15 cellular contexts compared by ENCODE assay signal in the genomic region with DNA sequence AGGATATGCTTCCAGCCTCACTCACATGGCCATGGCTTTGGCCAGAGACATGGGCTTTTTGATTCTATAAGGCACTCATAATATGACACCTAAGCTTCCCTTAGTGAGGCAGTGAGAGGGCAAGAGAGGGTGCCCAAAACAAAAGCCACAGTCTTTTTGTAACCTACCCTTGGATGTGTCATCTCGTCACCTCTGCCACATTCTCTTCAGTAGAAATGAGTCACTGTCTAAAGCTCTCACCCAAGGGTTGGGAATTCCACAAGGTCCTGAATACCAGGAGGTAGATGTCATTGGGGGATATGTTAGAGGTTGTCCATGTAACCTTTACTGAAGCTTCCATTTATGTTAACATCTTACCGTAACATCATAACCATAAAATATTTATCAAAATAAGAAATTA.
DNase-seq lines count a peak whose midpoint lies in the region; ATAC-seq and TF ChIP-seq lines count a peak whose summit lies in the region.
"Had no signal": no experiment of that assay in that cellular context is flagged by ENCODE, and none has a peak within 500 bp of the region (broad histone marks: within the 10 kb centered on the region; RNA-seq: fewer than 3 reads in every experiment).

No MANE protein-coding gene starts in this region.

- H3K4me2 ChIP-seq in IMR-90 (ENCODE audit: low read depth, low read length) (no peak overlapping the region), mammary epithelial cell (ENCODE audit: insufficient read depth, low read depth, low read length) (no peak overlapping the region), osteoblast (ENCODE audit: insufficient read depth, low read length) (no peak overlapping the region)
- H3K4me2 ChIP-seq: smooth muscle cell had no signal

- H2BK5ac ChIP-seq in IMR-90 (ENCODE audit: low read depth, low read length, poor library complexity, severe bottlenecking), result no peak overlapping the region

- H4K5ac ChIP-seq in IMR-90 (ENCODE audit: low read depth, low read length), result no peak overlapping the region

- no peak overlapping the region for H3K4ac ChIP-seq in IMR-90 (ENCODE audit: low read depth, low read length)

- H2BK15ac ChIP-seq in IMR-90 (ENCODE audit: low read depth, low read length), result no peak overlapping the region

- H2BK20ac ChIP-seq in IMR-90 (ENCODE audit: low read depth, low read length), result no peak overlapping the region

- H3K23ac ChIP-seq in IMR-90 (ENCODE audit: low read depth, low read length), result no peak overlapping the region

- no peak; the same call in 1 of the 2 replicates for ATAC-seq in IMR-90 (ENCODE audit: low read depth)

- TF ChIP-seq CTCF in IMR-90 (conservative IDR thresholded peaks at IDR 0.05; ENCODE audit: low read depth, low read length), result no peak
- TF ChIP-seq CTCF in mammary epithelial cell (conservative IDR thresholded peaks at IDR 0.05 in 1 of 2, IDR thresholded peaks at IDR 0.05 in 1 of 2; ENCODE audit: extremely low read depth in 1 of 2, insufficient read depth in 1 of 2, low read depth in 1 of 2, low read length in 2 of 2), result no peak
- TF ChIP-seq CTCF in osteoblast (IDR thresholded peaks at IDR 0.05; ENCODE audit: extremely low read depth, low read depth, low read length), result no peak
- no peak for TF ChIP-seq CTCF in tibial artery (IDR thresholded peaks at IDR 0.05)
- no peak for TF ChIP-seq CTCF in esophagus squamous epithelium (IDR thresholded peaks at IDR 0.05)

- CTCF ChIA-PET in IMR-90 (lab: Yijun Ruan, JAX), result no interaction called here
- CTCF ChIA-PET in mammary epithelial cell (lab: Charles Lee; ENCODE audit: low non-redundant PET), result no interaction called here

- dilution Hi-C loops in IMR-90 (cut with HindIII; ENCODE audit: low sequenced_read_pairs, unreplicated experiment) (no loop called here), mammary epithelial cell (cut with HindIII; ENCODE audit: low sequenced_read_pairs) (no loop called here)

- H4K8ac ChIP-seq in IMR-90 (ENCODE audit: low read depth in 2 of 2, low read length in 2 of 2), result no peak overlapping the region

- no peak overlapping the region for H3K18ac ChIP-seq in IMR-90 (ENCODE audit: low read depth, low read length)

- no peak overlapping the region for H3K27ac ChIP-seq in IMR-90 (ENCODE audit: insufficient read depth, low read length)
- H3K27ac ChIP-seq in mammary epithelial cell (ENCODE audit: insufficient read depth, low read depth, low read length), result no peak overlapping the region
- H3K27ac ChIP-seq in osteoblast (ENCODE audit: low read depth, low read length), result no peak overlapping the region
- no peak overlapping the region for H3K27ac ChIP-seq in tibial artery
- no peak overlapping the region for H3K27ac ChIP-seq in esophagus squamous epithelium
- H3K27ac ChIP-seq: neutrophil had no signal

- H2AK5ac ChIP-seq in IMR-90 (ENCODE audit: low read depth, low read length), result no peak overlapping the region

- TF ChIP-seq RAD21 in IMR-90 (IDR thresholded peaks at IDR 0.05; ENCODE audit: low read length), result no peak

- peak; percentile 8 for DNase-seq in activated CD4-positive, alpha-beta T cell treated with anti-CD3 and anti-CD28 coated beads for 48 hours
- no peak for DNase-seq in activated CD4-positive, alpha-beta T cell treated with anti-CD3 and anti-CD28 coated beads for 1 hour
- DNase-seq in IMR-90, result peak; percentile 40
- DNase-seq in mammary epithelial cell, result peak; percentile 84
- peak; percentile 53 for DNase-seq in osteoblast (ENCODE audit: insufficient read length, low spot score, missing footprints)
- DNase-seq in GF-D8 (lab: John Stamatoyannopoulos, UW), result no peak
- no peak for DNase-seq in tibial artery
- no peak for DNase-seq in esophagus squamous epithelium (lab: John Stamatoyannopoulos, UW)
- DNase-seq: activated CD4-positive, alpha-beta memory T cell treated with anti-CD3 and anti-CD28 coated beads, Interleukin-2, amount 10 ng/mL, durations not matched to agents 7 days and 5 days; activated naive CD4-positive, alpha-beta T cell treated with anti-CD3 and anti-CD28 coated beads for 36 hours; NCI-H526; SHP77; T-helper 9 cell had no signal

- BruUV-seq in IMR-90 (replicated peaks; lab: Mats Ljungman, UMichigan), result no TSS peak
- BruUV-seq in mammary epithelial cell (replicated peaks; lab: Mats Ljungman, UMichigan), result no TSS peak

- intact Hi-C loops in IMR-90 (cut with micrococcal nuclease), result no loop called here
- intact Hi-C loops in mammary epithelial cell (cut with micrococcal nuclease), result no loop called here
- intact Hi-C loops in tibial artery (cut with DNase I; ENCODE audit: low total_unique reads), result no loop called here
- intact Hi-C loops in esophagus squamous epithelium (cut with DNase I), result no loop called here

- in situ Hi-C loops in IMR-90 (cut with MboI; ENCODE audit: low sequenced_read_pairs), result no loop called here
- in situ Hi-C loops in mammary epithelial cell (cut with MboI; ENCODE audit: low sequenced_read_pairs in 2 of 2), result no loop called here

- H3K14ac ChIP-seq in IMR-90 (replicated peaks; ENCODE audit: low read depth, low read length), result no peak overlapping the region

- H3K9me3 ChIP-seq in IMR-90 (ENCODE audit: control insufficient read depth, insufficient read depth, low read length), result no peaks in the 10 kb centered on the region; the same call in 1 of the 2 replicates
- no peaks in the 10 kb centered on the region for H3K9me3 ChIP-seq in mammary epithelial cell (replicated peaks; ENCODE audit: insufficient read depth, low read length)
- H3K9me3 ChIP-seq in osteoblast (ENCODE audit: low read depth, low read length), result no peaks in the 10 kb centered on the region
- no peaks in the 10 kb centered on the region for H3K9me3 ChIP-seq in tibial artery
- no peaks in the 10 kb centered on the region for H3K9me3 ChIP-seq in esophagus squamous epithelium
- H3K9me3 ChIP-seq: neutrophil had no signal

- POLR2A ChIA-PET in IMR-90 (lab: Charles Lee; ENCODE audit: unreplicated experiment), result no interaction called here

- H3K4me3 ChIP-seq in IMR-90 (ENCODE audit: insufficient read depth, low read depth, low read length), result no peak overlapping the region
- no peak overlapping the region for H3K4me3 ChIP-seq in mammary epithelial cell (replicated peaks in 1 of 3; ENCODE audit: insufficient read depth in 1 of 3, low read depth in 2 of 3, low read length in 3 of 3)
- H3K4me3 ChIP-seq in osteoblast (ENCODE audit: insufficient read depth, low read length), result no peak overlapping the region
- H3K4me3 ChIP-seq in tibial artery, result no peak overlapping the region
- H3K4me3 ChIP-seq in esophagus squamous epithelium, result no peak overlapping the region
- H3K4me3 ChIP-seq: smooth muscle cell had no signal

- H3K36me3 ChIP-seq in IMR-90 (ENCODE audit: control insufficient read depth, insufficient read depth, low read length) (peaks cover 4% of the 10 kb centered on the region), mammary epithelial cell (ENCODE audit: insufficient read depth, low read length) (no peaks in the 10 kb centered on the region), osteoblast (ENCODE audit: insufficient read depth, low read length) (no peaks in the 10 kb centered on the region), tibial artery (peaks cover 16 to 28% (median 26%) of the 10 kb centered on the region in 3 donors), esophagus squamous epithelium (peaks cover 0 to 28% (median 0%) of the 10 kb centered on the region in 3 donors)

- H2AK9ac ChIP-seq in IMR-90 (replicated peaks; ENCODE audit: low read depth, low read length, poor library complexity), result no peak overlapping the region

- H3K27me3 ChIP-seq in IMR-90 (ENCODE audit: control insufficient read depth, insufficient read depth, low read length) (no peaks in the 10 kb centered on the region), mammary epithelial cell (ENCODE audit: insufficient read depth, low read length) (no peaks in the 10 kb centered on the region), osteoblast (ENCODE audit: insufficient read depth, low read length) (no peaks in the 10 kb centered on the region), tibial artery (no peaks in the 10 kb centered on the region), esophagus squamous epithelium (no peaks in the 10 kb centered on the region)
- H3K27me3 ChIP-seq: neutrophil had no signal

- H3K4me1 ChIP-seq in IMR-90 (ENCODE audit: control insufficient read depth, insufficient read depth, low read length), result no peaks in the 10 kb centered on the region
- H3K4me1 ChIP-seq in mammary epithelial cell (ENCODE audit: insufficient read depth, low read length), result no peaks in the 10 kb centered on the region
- H3K4me1 ChIP-seq in osteoblast (ENCODE audit: insufficient read depth, low read length), result no peaks in the 10 kb centered on the region
- no peaks in the 10 kb centered on the region for H3K4me1 ChIP-seq in tibial artery
- H3K4me1 ChIP-seq in esophagus squamous epithelium, result no peaks in the 10 kb centered on the region

- H3K9ac ChIP-seq in IMR-90 (ENCODE audit: low read depth, low read length), result no peak overlapping the region
- H3K9ac ChIP-seq in mammary epithelial cell (ENCODE audit: insufficient read depth, low read length), result no peak overlapping the region

- no peaks in the 10 kb centered on the region for H3K79me1 ChIP-seq in IMR-90 (ENCODE audit: low read depth in 1 of 2, low read length in 2 of 2)

- TF ChIP-seq POLR2A in IMR-90 (IDR thresholded peaks at IDR 0.05; ENCODE audit: low read depth, low read length), result no peak
- no peak for TF ChIP-seq POLR2A in esophagus squamous epithelium (IDR thresholded peaks at IDR 0.05)

- no peak overlapping the region for H2BK120ac ChIP-seq in IMR-90 (ENCODE audit: low read depth, low read length)

- no peak overlapping the region for H4K91ac ChIP-seq in IMR-90 (ENCODE audit: insufficient read depth, low read depth, low read length)

- H3K79me2 ChIP-seq in mammary epithelial cell (ENCODE audit: insufficient read depth, low read length) (no peaks in the 10 kb centered on the region), osteoblast (ENCODE audit: insufficient read depth, low read length) (no peaks in the 10 kb centered on the region)

- H2AFZ ChIP-seq in IMR-90 (replicated peaks; ENCODE audit: low read length, poor library complexity) (no peak overlapping the region), mammary epithelial cell (ENCODE audit: low read depth, low read length) (no peak overlapping the region), osteoblast (ENCODE audit: low read length) (no peak overlapping the region)

- no peaks in the 10 kb centered on the region for H3K9me1 ChIP-seq in IMR-90 (ENCODE audit: insufficient read depth, low read length)

- no peak overlapping the region for H3K56ac ChIP-seq in IMR-90 (ENCODE audit: extremely low read depth, insufficient read depth, low read length)

- no CpG with 5 or more reads among the region's 2 CpGs for WGBS in IMR-90 (ENCODE audit: extremely low coverage in 2 of 2, insufficient read length in 1 of 2), 2 experiments
- 55% methylated on average over 2 of the region's 2 CpGs for WGBS in mammary epithelial cell (ENCODE audit: low coverage, missing lambda C conversion rate)
- 69 to 94% methylated on average over 2 of the region's 2 CpGs for WGBS in esophagus squamous epithelium, 2 donors

- no peaks in the 10 kb centered on the region for H4K20me1 ChIP-seq in IMR-90 (ENCODE audit: insufficient read depth, low read length)
- H4K20me1 ChIP-seq in mammary epithelial cell (ENCODE audit: insufficient read depth, low read length), result no peaks in the 10 kb centered on the region
- H4K20me1 ChIP-seq in osteoblast (ENCODE audit: insufficient read depth, low read length), result no peaks in the 10 kb centered on the region

TF ChIP-seq in IMR-90, 13 proteins besides CTCF, POLR2A, EP300 and RAD21 (continues in another document):
- peak; percentile 33; the same call in 1 of the 2 replicates for TF ChIP-seq FOS (IDR thresholded peaks at IDR 0.05; ENCODE audit: low read depth, low read length)

Comparison
In these comparisons a context has a peak if more than half of its experiments do, and no peak if none do; other contexts are left out.
1. DNase-seq: peak in activated CD4-positive, alpha-beta T cell treated with anti-CD3 and anti-CD28 coated beads for 48 hours (single experiment), IMR-90 (single experiment), mammary epithelial cell (single experiment) and osteoblast (single experiment); none in activated CD4-positive, alpha-beta T cell treated with anti-CD3 and anti-CD28 coated beads for 1 hour (single experiment), GF-D8 (single experiment), tibial artery (0 of 2) and esophagus squamous epithelium (single experiment).